ENCODE assay signal across 8 cellular contexts in genomic region chr7:140397784-140398750, GRCh38. TPM values are rescaled to one million over a fixed set of nuclear protein-coding genes. Genes with fewer than 3 reads are reported as not detected.
DNase-seq lines count a peak whose midpoint lies in the region; ATAC-seq and TF ChIP-seq lines count a peak whose summit lies in the region.

TSS of gene SLC37A3 (minus strand) at chr7:140398530. CDS start at chr7:140382526, 16,004 bp downstream.

- no peaks in the 10 kb centered on the region for H3K4me1 ChIP-seq in Caco-2
- peaks cover 23% of the 10 kb centered on the region for H3K4me1 ChIP-seq in PC-3 (ENCODE audit: insufficient read depth, low read length)
- H3K4me1 ChIP-seq in muscle layer of duodenum (ENCODE audit: control insufficient read depth in 1 of 2, insufficient read depth in 2 of 2, low read length in 2 of 2): peaks cover 4 to 18% of the 10 kb centered on the region in 2 donors

- H3K27me3 Mint-ChIP-seq in Caco-2 (ENCODE audit: insufficient read depth, unreplicated experiment): no peaks in the 10 kb centered on the region

- H3K9me3 Mint-ChIP-seq in Caco-2 (ENCODE audit: unreplicated experiment): no peaks in the 10 kb centered on the region

- H3K79me2 ChIP-seq in PC-3 (ENCODE audit: low read length): peaks cover 44% of the 10 kb centered on the region

- H4K20me1 ChIP-seq in PC-3 (ENCODE audit: low read length): peaks cover 17% of the 10 kb centered on the region

- H3F3A ChIP-seq in PC-3 (ENCODE audit: low read length, unreplicated experiment): no peaks in the 10 kb centered on the region

- H3K9ac ChIP-seq in PC-3 (ENCODE audit: low read length): peak within 1 kb of the TSS; percentile 86

- DNase-seq in Caco-2: peak; percentile 89 to 94
- DNase-seq in HUDEP-2 (lab: John Stamatoyannopoulos, UW; ENCODE audit: unreplicated experiment in 76 of 76): peak in 70 of 76 experiments; percentile 2 to 80 (median 54)
- peak; percentile 87 for DNase-seq in PC-3
- peak; percentile 91 to 93 for DNase-seq in activated T-cell treated with anti-CD3 and anti-CD28 coated beads, Interleukin-2, amount 50 U/mL, for 48 hours
- peak; percentile 66 to 81 for DNase-seq in stimulated activated CD8-positive, alpha-beta memory T cell treated with anti-CD3 and anti-CD28 coated beads, Interleukin-7, amount 100 ng/mL, for 4 hours (ENCODE audit: low read depth in 2 of 2)

- H3K27ac ChIP-seq in PC-3 (ENCODE audit: low read length) (peak within 1 kb of the TSS; percentile 60), muscle layer of duodenum (ENCODE audit: low read length) (peak within 1 kb of the TSS; percentile 87)

- BruUV-seq in Caco-2 (replicated peaks; lab: Mats Ljungman, UMichigan) (TSS peak; percentile 75), PC-3 (replicated peaks; lab: Mats Ljungman, UMichigan) (TSS peak; percentile 76)

- peak within 1 kb of the TSS; percentile 91 for H3K4me3 Mint-ChIP-seq in Caco-2 (ENCODE audit: unreplicated experiment)

- no peaks in the 10 kb centered on the region for H3K36me3 Mint-ChIP-seq in Caco-2 (ENCODE audit: insufficient read depth, unreplicated experiment)

- H3K9me3 ChIP-seq in Caco-2 (no peaks in the 10 kb centered on the region), PC-3 (ENCODE audit: low read length) (no peaks in the 10 kb centered on the region), muscle layer of duodenum (ENCODE audit: control insufficient read depth in 1 of 2, low read length in 2 of 2) (no peaks in the 10 kb centered on the region)

- peak within 1 kb of the TSS; percentile 83 for H3K4me2 ChIP-seq in PC-3 (ENCODE audit: low read length)

- intact Hi-C loops in Caco-2 (cut with micrococcal nuclease; ENCODE audit: unreplicated experiment): loop anchor here (5.0 kb wide), 1 partner anchor 221 kb away; the partner anchor contains the start of gene KDM7A
- intact Hi-C loops in PC-3 (cut with micrococcal nuclease): loop anchor here (5.0 kb wide), 1 partner anchor 259 kb away; no protein-coding TSS in a partner anchor

- peak within 1 kb of the TSS; percentile 83 for H3K27ac Mint-ChIP-seq in Caco-2 (ENCODE audit: unreplicated experiment)

- ATAC-seq in GM21367 (IDR thresholded peaks at IDR 0.05; ENCODE audit: unreplicated experiment) (peak; percentile 95), PC-3 (peak; percentile 90), esophagus mucosa (peak; percentile 98)

- H3K27me3 ChIP-seq in Caco-2 (replicated peaks; ENCODE audit: control insufficient read depth, insufficient read depth, low read length) (no peaks in the 10 kb centered on the region), PC-3 (ENCODE audit: low read length) (no peaks in the 10 kb centered on the region), muscle layer of duodenum (ENCODE audit: low read depth, low read length) (no peaks in the 10 kb centered on the region)

- no peak for TF ChIP-seq CTCF in Caco-2 (IDR thresholded peaks at IDR 0.05; ENCODE audit: insufficient read depth in 1 of 2, low read depth in 1 of 2, low read length in 1 of 2, severe bottlenecking in 1 of 2, unreplicated experiment in 1 of 2)
- no peak for TF ChIP-seq CTCF in PC-3 (conservative IDR thresholded peaks at IDR 0.05; ENCODE audit: low read depth, low read length)

- H2AFZ ChIP-seq in PC-3 (ENCODE audit: low read length): peak within 1 kb of the TSS; percentile 71

- H3K4me1 Mint-ChIP-seq in Caco-2 (ENCODE audit: low read depth, unreplicated experiment): no peaks in the 10 kb centered on the region

- POLR2A ChIA-PET in Caco-2 (lab: Charles Lee): interaction anchor here (0.5 to 1.0 kb wide), 5 partner anchors 11 to 945 kb away, joined by 3 to 10 read pairs (median 6); partner anchors contain the start of genes MKRN1 and NDUFB2
- POLR2A ChIA-PET in PC-3 (lab: Charles Lee; ENCODE audit: unreplicated experiment): no interaction called here

- CTCF ChIA-PET in Caco-2 (lab: Charles Lee) (interaction anchor here (0.6 to 1.5 kb wide), 7 partner anchors 13 to 915 kb away, joined by 4 to 10 read pairs (median 8); partner anchors contain the start of gene BRAF), PC-3 (lab: Charles Lee) (no interaction called here)

- peak within 1 kb of the TSS; percentile 98 for H3K4me3 ChIP-seq in Caco-2 (ENCODE audit: low read depth, low read length)
- H3K4me3 ChIP-seq in PC-3 (ENCODE audit: low read length): peak within 1 kb of the TSS; percentile 81
- H3K4me3 ChIP-seq in muscle layer of duodenum (ENCODE audit: low read depth in 1 of 2, low read length in 2 of 2): peak within 1 kb of the TSS; percentile 77 to 94

- no peaks in the 10 kb centered on the region for H3K36me3 ChIP-seq in Caco-2 (ENCODE audit: control insufficient read depth, insufficient read depth, low read length)
- no peaks in the 10 kb centered on the region for H3K36me3 ChIP-seq in PC-3 (ENCODE audit: low read depth, low read length)
- H3K36me3 ChIP-seq in muscle layer of duodenum (ENCODE audit: control insufficient read depth in 1 of 2, insufficient read depth in 2 of 2, low read length in 2 of 2): no peaks in the 10 kb centered on the region

- no peaks in the 10 kb centered on the region for H3K9me2 ChIP-seq in PC-3 (replicated peaks; ENCODE audit: low read length)

RNA-seq across cellular contexts. Expression of gene SLC37A3, which starts in this region (rescaled TPM):
- total RNA-seq in Caco-2 (2022) (40.6 and 46.4 TPM in 2 replicates), PC-3 (2014; rRNA removed) (21.8 and 22.1 TPM in 2 replicates), esophagus mucosa (14.4 TPM)

Comparison
In these comparisons a context has a peak if more than half of its experiments do, and no peak if none do; other contexts are left out.
1. Peak in every context shown above with its lines: DNase-seq, ATAC-seq, H3K4me3 ChIP-seq and H3K27ac ChIP-seq.